ENCODE assay signal across 1 cellular context in genomic region chr19:45152504-45153338, GRCh38.
TF ChIP-seq lines count a peak whose summit lies in the region.

No MANE protein-coding gene starts in this region.

TF ChIP-seq in WTC11, 78 proteins besides CTCF, POLR2A, EP300 and RAD21 (continued from another document):
- no peak for TF ChIP-seq ZSCAN18 (CRISPR knock-in tag; IDR thresholded peaks at IDR 0.05)
- no peak for TF ChIP-seq MLX (CRISPR knock-in tag; IDR thresholded peaks at IDR 0.05)
- no peak for TF ChIP-seq MXD4 (CRISPR knock-in tag; IDR thresholded peaks at IDR 0.05; ENCODE audit: borderline replicate concordance)
- TF ChIP-seq NFATC4 (CRISPR knock-in tag; IDR thresholded peaks at IDR 0.05): no peak
- peak; percentile 93 for TF ChIP-seq FOXP1 (CRISPR knock-in tag; IDR thresholded peaks at IDR 0.05; ENCODE audit: borderline replicate concordance)
- TF ChIP-seq ZNF232 (CRISPR knock-in tag; IDR thresholded peaks at IDR 0.05): peak; percentile 51; the same call in 1 of the 2 replicates
- peak; percentile 65; the same call in 1 of the 2 replicates for TF ChIP-seq E2F5 (CRISPR knock-in tag; IDR thresholded peaks at IDR 0.05)
- no peak; the same call in 1 of the 2 replicates for TF ChIP-seq E2F1 (CRISPR knock-in tag; IDR thresholded peaks at IDR 0.05)
- peak; percentile 77 for TF ChIP-seq ETV6 (CRISPR knock-in tag; IDR thresholded peaks at IDR 0.05)
- TF ChIP-seq ZNF219 (CRISPR knock-in tag; IDR thresholded peaks at IDR 0.05; ENCODE audit: borderline replicate concordance): peak; percentile 88; the same call in 1 of the 2 replicates
- TF ChIP-seq ATF3 (CRISPR knock-in tag; conservative IDR thresholded peaks at IDR 0.05): no peak
- TF ChIP-seq ATF2 (CRISPR knock-in tag; IDR thresholded peaks at IDR 0.05; ENCODE audit: borderline replicate concordance, low read depth): no peak
- TF ChIP-seq FOXP4 (CRISPR knock-in tag; IDR thresholded peaks at IDR 0.05): peak; percentile 91
- TF ChIP-seq NR3C1 (CRISPR knock-in tag; conservative IDR thresholded peaks at IDR 0.05; ENCODE audit: low read depth): no peak
- TF ChIP-seq EMX1 (CRISPR knock-in tag; IDR thresholded peaks at IDR 0.05): no peak
- no peak for TF ChIP-seq ZNF532 (CRISPR knock-in tag; IDR thresholded peaks at IDR 0.05; ENCODE audit: borderline replicate concordance)
- peak; percentile 87; the same call in 1 of the 2 replicates for TF ChIP-seq MAX (CRISPR knock-in tag; IDR thresholded peaks at IDR 0.05)
- no peak for TF ChIP-seq ZNF121 (CRISPR knock-in tag; IDR thresholded peaks at IDR 0.05)
- no peak for TF ChIP-seq ZNF416 (CRISPR knock-in tag; IDR thresholded peaks at IDR 0.05)
- TF ChIP-seq PREB (CRISPR knock-in tag; IDR thresholded peaks at IDR 0.05; ENCODE audit: borderline replicate concordance): no peak
- TF ChIP-seq AFF4 (CRISPR knock-in tag; IDR thresholded peaks at IDR 0.05; ENCODE audit: borderline replicate concordance): no peak
- no peak for TF ChIP-seq E2F4 (CRISPR knock-in tag; IDR thresholded peaks at IDR 0.05; ENCODE audit: borderline replicate concordance, low read depth)
- TF ChIP-seq JUN (CRISPR knock-in tag; IDR thresholded peaks at IDR 0.05): peak; percentile 60; the same call in 1 of the 2 replicates
- TF ChIP-seq USF1 (CRISPR knock-in tag; IDR thresholded peaks at IDR 0.05): no peak
- TF ChIP-seq TEAD1 (CRISPR knock-in tag; IDR thresholded peaks at IDR 0.05): 0 out of 2 replicates have a peak, but pooled peaks have one; percentile 22
- peak; percentile 88; the same call in 1 of the 2 replicates for TF ChIP-seq ZBTB43 (CRISPR knock-in tag; IDR thresholded peaks at IDR 0.05)
